Comparison of ENCODE assay signal across 1 cellular context in genomic region chr17:38674013-38674748, GRCh38.
TF ChIP-seq lines count a peak whose summit lies in the region.

No MANE protein-coding gene starts in this region.

TF ChIP-seq in liver, 16 proteins besides CTCF, POLR2A, EP300 and RAD21 (continued from another document):
- TF ChIP-seq ZBTB33 (IDR thresholded peaks at IDR 0.05) (no peak), HNF4A (conservative IDR thresholded peaks at IDR 0.05) (no peak), GABPA (IDR thresholded peaks at IDR 0.05 in 1 of 2, conservative IDR thresholded peaks at IDR 0.05 in 1 of 2) (no peak), SP1 (IDR thresholded peaks at IDR 0.05) (no peak), NR2F2 (IDR thresholded peaks at IDR 0.05) (no peak), MAX (IDR thresholded peaks at IDR 0.05) (no peak), FOXA2 (IDR thresholded peaks at IDR 0.05) (no peak), RXRA (IDR thresholded peaks at IDR 0.05) (no peak), EGR1 (IDR thresholded peaks at IDR 0.05; ENCODE audit: low read depth in 2 of 2) (no peak), JUND (IDR thresholded peaks at IDR 0.05) (no peak)
TF ChIP-seq in liver: peak in this region for 0.
